In genomic region chrX:97131886-97132285, GRCh38 we compare ENCODE assay signal across 29 cellular contexts.
"Had no signal": no experiment of that assay in that cellular context is flagged by ENCODE, and none has a peak within 500 bp of the region (broad histone marks: within the 10 kb centered on the region; RNA-seq: fewer than 3 reads in every experiment).

No MANE protein-coding gene starts in this region.

- H3K4me1 Mint-ChIP-seq: stimulated activated naive CD8-positive, alpha-beta T cell treated with anti-CD3 and anti-CD28 coated beads, Interleukin-15, amount 100 ng/mL, for 72 hours had no signal

- ATAC-seq: effector memory CD8-positive, alpha-beta T cell; left lobe of liver; mucosa of descending colon; natural killer cell treated with Interleukin-12 subunit alpha and Interleukin-12 subunit beta and Interleukin-15 and Interleukin-18, amount 100 ng/mL, for 72 hours; right lobe of liver; stimulated activated naive CD8-positive, alpha-beta T cell treated with anti-CD3 and anti-CD28 coated beads, Interleukin-15, amount 100 ng/mL, for 72 hours; upper lobe of right lung had no signal

- H3K9me3 ChIP-seq: mucosa of descending colon, right lobe of liver, suprapubic skin, transverse colon, upper lobe of right lung, uterus had no signal

- FAIRE-seq: endometrium, frontal cortex, keratinocyte, small intestine had no signal

- DNase-seq: cortex of kidney; effector memory CD8-positive, alpha-beta T cell; erythroblast; hypothalamus; mesenchymal stem cell; mucosa of descending colon; naive B cell; right lobe of liver; small intestine; stimulated activated CD4-positive, alpha-beta T cell treated with anti-CD3 and anti-CD28 coated beads, Interleukin-12 subunit alpha, Interleukin-12 subunit beta, amount 100 ng/mL, for 4 hours; stimulated activated CD4-positive, alpha-beta T cell treated with anti-CD3 and anti-CD28 coated beads, Interleukin-1b, Interleukin-23, amount 100 ng/mL, for 48 hours; stimulated activated CD4-positive, alpha-beta T cell treated with anti-CD3 and anti-CD28 coated beads, Interleukin-4, amount 100 ng/mL, for 1 hour; stimulated activated CD8-positive, alpha-beta memory T cell treated with anti-CD3 and anti-CD28 coated beads, Interleukin-4, amount 100 ng/mL, for 48 hours; stimulated activated naive CD4-positive, alpha-beta T cell; stimulated activated naive CD8-positive, alpha-beta T cell treated with anti-CD3 and anti-CD28 coated beads, Interleukin-15, amount 100 ng/mL, for 72 hours; transverse colon; upper lobe of right lung; uterus had no signal

- H3K27me3 ChIP-seq: neural progenitor cell, right lobe of liver, suprapubic skin, transverse colon, upper lobe of right lung, uterus had no signal

- H3K4me3 Mint-ChIP-seq: effector memory CD8-positive, alpha-beta T cell; mesothelial cell of epicardium; natural killer cell treated with Interleukin-12 subunit alpha and Interleukin-12 subunit beta and Interleukin-15 and Interleukin-18, amount 100 ng/mL, for 72 hours; neural progenitor cell; stimulated activated naive CD8-positive, alpha-beta T cell treated with anti-CD3 and anti-CD28 coated beads, Interleukin-15, amount 100 ng/mL, for 72 hours had no signal

- H3K27me3 Mint-ChIP-seq: effector memory CD8-positive, alpha-beta T cell; naive B cell; natural killer cell treated with Interleukin-12 subunit alpha and Interleukin-12 subunit beta and Interleukin-15 and Interleukin-18, amount 100 ng/mL, for 72 hours; progenitor cell of endocrine pancreas; stimulated activated naive CD8-positive, alpha-beta T cell treated with anti-CD3 and anti-CD28 coated beads, Interleukin-15, amount 100 ng/mL, for 72 hours had no signal

- H3K79me2 ChIP-seq: parathyroid adenoma had no signal

- H3K4me1 ChIP-seq: neural progenitor cell, parathyroid adenoma, right lobe of liver, suprapubic skin, transverse colon, upper lobe of right lung, uterus had no signal

- H2AFZ ChIP-seq: neural progenitor cell, parathyroid adenoma had no signal

- H3K4me2 ChIP-seq: neural progenitor cell had no signal

- H3K4me3 ChIP-seq: lung, mucosa of descending colon, neural progenitor cell, right lobe of liver, suprapubic skin, transverse colon, upper lobe of right lung, uterus had no signal

- H3K27ac Mint-ChIP-seq: effector memory CD8-positive, alpha-beta T cell; natural killer cell treated with Interleukin-12 subunit alpha and Interleukin-12 subunit beta and Interleukin-15 and Interleukin-18, amount 100 ng/mL, for 72 hours; neural progenitor cell; progenitor cell of endocrine pancreas; stimulated activated naive CD8-positive, alpha-beta T cell treated with anti-CD3 and anti-CD28 coated beads, Interleukin-15, amount 100 ng/mL, for 72 hours had no signal

- H3K27ac ChIP-seq: neural progenitor cell, parathyroid adenoma, right lobe of liver, suprapubic skin, transverse colon, upper lobe of right lung, uterus had no signal

- H3K9me3 Mint-ChIP-seq: effector memory CD8-positive, alpha-beta T cell; natural killer cell treated with Interleukin-12 subunit alpha and Interleukin-12 subunit beta and Interleukin-15 and Interleukin-18, amount 100 ng/mL, for 72 hours; neural progenitor cell; stimulated activated naive CD8-positive, alpha-beta T cell treated with anti-CD3 and anti-CD28 coated beads, Interleukin-15, amount 100 ng/mL, for 72 hours had no signal

- H3K36me3 Mint-ChIP-seq: mesothelial cell of epicardium; natural killer cell treated with Interleukin-12 subunit alpha and Interleukin-12 subunit beta and Interleukin-15 and Interleukin-18, amount 100 ng/mL, for 72 hours; neural progenitor cell had no signal

- H3K36me3 ChIP-seq: neural progenitor cell, right lobe of liver, suprapubic skin, transverse colon, upper lobe of right lung, uterus had no signal
